In genomic region chr7:101340379-101340778, GRCh38 we compare ENCODE assay signal across 36 cellular contexts. TPM values are rescaled to one million over a fixed set of nuclear protein-coding genes. Genes with fewer than 3 reads are reported as not detected.
"Had no signal": no experiment of that assay in that cellular context is flagged by ENCODE, and none has a peak within 500 bp of the region (broad histone marks: within the 10 kb centered on the region; RNA-seq: fewer than 3 reads in every experiment).

No MANE protein-coding gene starts in this region.

- H3K27ac Mint-ChIP-seq: activated CD4-positive, alpha-beta memory T cell treated with anti-CD3 and anti-CD28 coated beads, Interleukin-2, amount 10 ng/mL, durations not matched to agents 7 days and 5 days; activated CD4-positive, alpha-beta T cell treated with anti-CD3 and anti-CD28 coated beads for 36 hours; activated CD4-positive, alpha-beta T cell treated with anti-CD3 and anti-CD28 coated beads, Interleukin-2, amount 10 ng/mL, durations not matched to agents 24 days and 14 days; activated naive CD8-positive, alpha-beta T cell; activated T-helper 17 cell treated with anti-CD3 and anti-CD28 coated beads, Interleukin-2, amount 50 U/mL, for 72 hours; T-helper 17 cell; T-helper 2 cell treated with Interferon-gamma antibody and Interleukin-4, amounts not matched to agents 5 μg/mL and 100 μg/mL, for 36 hours had no signal

- ATAC-seq: activated CD4-positive, alpha-beta T cell treated with anti-CD3 and anti-CD28 coated beads for 36 hours; activated T-cell treated with anti-CD3 and anti-CD28 coated beads, Interleukin-2, amount 50 U/mL, for 4 hours; activated T-helper 17 cell treated with anti-CD3 and anti-CD28 coated beads, Interleukin-2, amount 50 U/mL, for 72 hours; gastroesophageal sphincter; heart right ventricle; T-helper 17 cell had no signal

- H3K79me2 ChIP-seq: hepatocyte had no signal

- H3K4me1 Mint-ChIP-seq: activated CD4-positive, alpha-beta memory T cell treated with anti-CD3 and anti-CD28 coated beads, Interleukin-2, amount 10 ng/mL, durations not matched to agents 7 days and 5 days; activated CD4-positive, alpha-beta T cell treated with anti-CD3 and anti-CD28 coated beads for 36 hours; activated CD4-positive, alpha-beta T cell treated with anti-CD3 and anti-CD28 coated beads, Interleukin-2, amount 10 ng/mL, durations not matched to agents 24 days and 14 days; activated T-helper 17 cell treated with anti-CD3 and anti-CD28 coated beads, Interleukin-2, amount 50 U/mL, for 72 hours; brain; T-helper 17 cell had no signal

- H3K4me3 Mint-ChIP-seq: activated CD4-positive, alpha-beta memory T cell treated with anti-CD3 and anti-CD28 coated beads, Interleukin-2, amount 10 ng/mL, durations not matched to agents 7 days and 5 days; activated CD4-positive, alpha-beta T cell treated with anti-CD3 and anti-CD28 coated beads for 36 hours; activated CD4-positive, alpha-beta T cell treated with anti-CD3 and anti-CD28 coated beads, Interleukin-2, amount 10 ng/mL, durations not matched to agents 24 days and 14 days; activated naive CD8-positive, alpha-beta T cell; activated T-cell treated with anti-CD3 and anti-CD28 coated beads, Interleukin-2, amount 50 U/mL, for 4 hours; activated T-helper 17 cell treated with anti-CD3 and anti-CD28 coated beads, Interleukin-2, amount 50 U/mL, for 72 hours; brain; T-helper 17 cell; T-helper 2 cell treated with Interferon-gamma antibody and Interleukin-4, amounts not matched to agents 5 μg/mL and 100 μg/mL, for 36 hours had no signal

- H3K9me3 ChIP-seq: ascending aorta, breast epithelium, colonic mucosa, esophagus squamous epithelium, gastroesophageal sphincter, heart right ventricle had no signal

- H3K36me3 Mint-ChIP-seq: activated naive CD8-positive, alpha-beta T cell; brain had no signal

- H3K4me1 ChIP-seq: ascending aorta, breast epithelium, colonic mucosa, esophagus squamous epithelium, gastroesophageal sphincter, heart right ventricle had no signal

- H3K4me3 ChIP-seq: ascending aorta, breast epithelium, cardiac muscle cell, colonic mucosa, esophagus squamous epithelium, gastroesophageal sphincter, heart right ventricle, hepatocyte had no signal

- DNase-seq: activated CD4-positive, alpha-beta memory T cell treated with anti-CD3 and anti-CD28 coated beads, Interleukin-2, amount 10 ng/mL, durations not matched to agents 7 days and 5 days; activated CD4-positive, alpha-beta T cell treated with anti-CD3 and anti-CD28 coated beads for 36 hours; activated CD4-positive, alpha-beta T cell treated with anti-CD3 and anti-CD28 coated beads, Interleukin-2, amount 10 ng/mL, durations not matched to agents 24 days and 14 days; activated CD4-positive, CD25-positive, alpha-beta regulatory T cell; activated CD4-positive, CD25-positive, alpha-beta regulatory T cell treated with anti-CD3 and anti-CD28 coated beads, Interleukin-2, amount 50 U/mL, for 72 hours; activated effector memory CD4-positive, alpha-beta T cell treated with Interleukin-2 at 50 U/mL for 16 hours; activated gamma-delta T cell treated with Interleukin-2 at 50 U/mL for 16 hours; activated naive CD4-positive, alpha-beta T cell treated with anti-CD3 and anti-CD28 coated beads, Interleukin-2, amount 50 U/mL, for 16 hours; activated naive CD4-positive, alpha-beta T cell treated with Interleukin-2 at 50 U/mL for 16 hours; activated T-cell treated with anti-CD3 and anti-CD28 coated beads, Interleukin-2, amount 50 U/mL, for 4 hours; central memory CD4-positive, alpha-beta T cell; cerebellar nuclear complex; colonic mucosa; effector CD8-positive, alpha-beta T cell; esophagus squamous epithelium; foreskin melanocyte; heart right ventricle; T-helper 17 cell; T1000; WERI-Rb-1 had no signal

- H3K27ac ChIP-seq: ascending aorta, breast epithelium, cardiac muscle cell, colonic mucosa, epithelial cell of prostate, esophagus squamous epithelium, gastroesophageal sphincter, heart right ventricle, hepatocyte, WERI-Rb-1 had no signal

- H3K27me3 ChIP-seq: ascending aorta, breast epithelium, cardiac muscle cell, colonic mucosa, hepatocyte had no signal

- H2AFZ ChIP-seq: hepatocyte had no signal

- H3K9me3 Mint-ChIP-seq: activated CD4-positive, alpha-beta memory T cell treated with anti-CD3 and anti-CD28 coated beads, Interleukin-2, amount 10 ng/mL, durations not matched to agents 7 days and 5 days; activated CD4-positive, alpha-beta T cell treated with anti-CD3 and anti-CD28 coated beads, Interleukin-2, amount 10 ng/mL, durations not matched to agents 24 days and 14 days; activated T-cell treated with anti-CD3 and anti-CD28 coated beads, Interleukin-2, amount 50 U/mL, for 4 hours; activated T-helper 17 cell treated with anti-CD3 and anti-CD28 coated beads, Interleukin-2, amount 50 U/mL, for 72 hours; brain; T-helper 2 cell treated with Interferon-gamma antibody and Interleukin-4, amounts not matched to agents 5 μg/mL and 100 μg/mL, for 36 hours had no signal

- H3K36me3 ChIP-seq: ascending aorta, breast epithelium, cardiac muscle cell, colonic mucosa, esophagus squamous epithelium, gastroesophageal sphincter, heart right ventricle, WERI-Rb-1 had no signal

- H3K27me3 Mint-ChIP-seq: activated naive CD8-positive, alpha-beta T cell had no signal

- H3K4me2 ChIP-seq: hepatocyte had no signal

RNA-seq across cellular contexts. Expression of gene COL26A1, which starts 22.3 kb away (rescaled TPM):
- total RNA-seq: activated CD4-positive, alpha-beta memory T cell treated with anti-CD3 and anti-CD28 coated beads, Interleukin-2, amount 10 ng/mL, durations not matched to agents 7 days and 5 days; activated CD4-positive, alpha-beta T cell treated with anti-CD3 and anti-CD28 coated beads for 36 hours; activated CD4-positive, alpha-beta T cell treated with anti-CD3 and anti-CD28 coated beads, Interleukin-2, amount 10 ng/mL, durations not matched to agents 24 days and 14 days; activated T-helper 17 cell treated with anti-CD3 and anti-CD28 coated beads, Interleukin-2, amount 50 U/mL, for 72 hours; ascending aorta; breast epithelium; dermis microvascular lymphatic vessel endothelial cell; endothelial cell of umbilical vein; esophagus squamous epithelium; fibroblast of lung; fibroblast of villous mesenchyme; gastroesophageal sphincter; glomerular endothelial cell; T-helper 17 cell had no signal
- polyA plus RNA-seq: endothelial cell of umbilical vein, esophagus had no signal
